ENCODE assay signal across 12 cellular contexts in genomic region chr2:109616184-109616583, GRCh38. TPM values are rescaled to one million over a fixed set of nuclear protein-coding genes. Genes with fewer than 3 reads are reported as not detected.
A peak's percentile ranks its signal among the peaks of the same experiment; 100 is the strongest.
DNase-seq lines count a peak whose midpoint lies in the region; ATAC-seq and TF ChIP-seq lines count a peak whose summit lies in the region.
"Had no signal": no experiment of that assay in that cellular context is flagged by ENCODE, and none has a peak within 500 bp of the region (broad histone marks: within the 10 kb centered on the region; RNA-seq: fewer than 3 reads in every experiment).

No MANE protein-coding gene starts in this region.

- H3K9me3 Mint-ChIP-seq in dendritic cell treated with granulocyte-macrophage colony-stimulating factor and Interleukin-4, amounts not matched to agents 40 ng/mL and 50 ng/mL, for 4 days: no peaks in the 10 kb centered on the region
- H3K9me3 Mint-ChIP-seq: stimulated activated naive CD8-positive, alpha-beta T cell treated with anti-CD3 and anti-CD28 coated beads, Interleukin-15, Interleukin-2, amounts not matched to agents 100 ng/mL and 50 ng/mL, for 24 hours had no signal

- peak overlapping the region; percentile 68 for H3K4me3 Mint-ChIP-seq in dendritic cell treated with granulocyte-macrophage colony-stimulating factor and Interleukin-4, amounts not matched to agents 40 ng/mL and 50 ng/mL, for 4 days

- H3K27me3 Mint-ChIP-seq in dendritic cell treated with granulocyte-macrophage colony-stimulating factor and Interleukin-4, amounts not matched to agents 40 ng/mL and 50 ng/mL, for 4 days: peaks cover 53% of the 10 kb centered on the region

- peaks cover 26% of the 10 kb centered on the region for H3K4me1 Mint-ChIP-seq in dendritic cell treated with granulocyte-macrophage colony-stimulating factor and Interleukin-4, amounts not matched to agents 40 ng/mL and 50 ng/mL, for 4 days (ENCODE audit: low read depth)

- H3K36me3 ChIP-seq in HUES48 (ENCODE audit: control insufficient read depth, insufficient read depth, low read length): no peaks in the 10 kb centered on the region
- H3K36me3 ChIP-seq in left lung: no peaks in the 10 kb centered on the region
- H3K36me3 ChIP-seq in subcutaneous abdominal adipose tissue (ENCODE audit: control insufficient read depth in 5 of 5, insufficient read depth in 5 of 5, low read length in 5 of 5): no peaks in the 10 kb centered on the region
- H3K36me3 ChIP-seq: left ventricle myocardium inferior had no signal

- ATAC-seq in left lung (no peak), GM21528 (IDR thresholded peaks at IDR 0.05; ENCODE audit: low FRiP score, unreplicated experiment) (no peak), HG02678 (IDR thresholded peaks at IDR 0.05; ENCODE audit: unreplicated experiment) (no peak)

- H3K36me3 Mint-ChIP-seq in dendritic cell treated with granulocyte-macrophage colony-stimulating factor and Interleukin-4, amounts not matched to agents 40 ng/mL and 50 ng/mL, for 4 days (ENCODE audit: low read depth): peaks cover 6% of the 10 kb centered on the region

- H3K4me1 ChIP-seq in HUES48 (ENCODE audit: control insufficient read depth, insufficient read depth, low read length) (peaks cover 18% of the 10 kb centered on the region), left lung (peaks cover 8 to 36% of the 10 kb centered on the region in 2 donors), subcutaneous abdominal adipose tissue (ENCODE audit: control insufficient read depth in 5 of 5, insufficient read depth in 5 of 5, low read length in 5 of 5) (peaks cover 0 to 37% (median 35%) of the 10 kb centered on the region in 5 donors)
- H3K4me1 ChIP-seq: SJCRH30 had no signal

- H3K4me3 ChIP-seq in HUES48 (ENCODE audit: low read depth, low read length) (peak overlapping the region; percentile 95), left lung (peak overlapping the region; percentile 57 to 74), subcutaneous abdominal adipose tissue (ENCODE audit: low read depth in 1 of 5, low read length in 5 of 5) (peak overlapping the region in 4 of 5 donors; percentile 13 to 87 (median 64))
- H3K4me3 ChIP-seq: SJCRH30 had no signal

- H3K27me3 ChIP-seq in HUES48 (ENCODE audit: control insufficient read depth, insufficient read depth, low read length) (peaks cover 19% of the 10 kb centered on the region), left lung (peaks cover 0 to 72% of the 10 kb centered on the region in 2 donors), subcutaneous abdominal adipose tissue (ENCODE audit: control insufficient read depth in 5 of 5, insufficient read depth in 4 of 5, low read length in 5 of 5) (no peaks in the 10 kb centered on the region)
- H3K27me3 ChIP-seq: SJCRH30 had no signal

- no peak overlapping the region for H3K9ac ChIP-seq in HUES48 (ENCODE audit: low read depth, low read length)
- H3K9ac ChIP-seq in subcutaneous abdominal adipose tissue (ENCODE audit: low read length in 5 of 5): no peak overlapping the region

- H3K9me3 ChIP-seq in HUES48 (ENCODE audit: control insufficient read depth, insufficient read depth, low read length) (no peaks in the 10 kb centered on the region), left lung (no peaks in the 10 kb centered on the region), subcutaneous abdominal adipose tissue (ENCODE audit: control insufficient read depth in 5 of 5, low read length in 5 of 5) (no peaks in the 10 kb centered on the region)
- H3K9me3 ChIP-seq: left ventricle myocardium inferior, SJCRH30 had no signal

- no peak overlapping the region for H3K27ac Mint-ChIP-seq in dendritic cell treated with granulocyte-macrophage colony-stimulating factor and Interleukin-4, amounts not matched to agents 40 ng/mL and 50 ng/mL, for 4 days
- H3K27ac Mint-ChIP-seq: stimulated activated naive CD8-positive, alpha-beta T cell treated with anti-CD3 and anti-CD28 coated beads, Interleukin-15, Interleukin-2, amounts not matched to agents 100 ng/mL and 50 ng/mL, for 24 hours had no signal

- intact Hi-C loops in dendritic cell treated with granulocyte-macrophage colony-stimulating factor and Interleukin-4, amounts not matched to agents 40 ng/mL and 50 ng/mL, for 4 days (cut with micrococcal nuclease): loop anchor here (2.0 kb wide), 1 partner anchor 23 kb away; no protein-coding TSS in a partner anchor
- intact Hi-C loops in left lung (cut with DNase I): no loop called here

- TF ChIP-seq CTCF in left lung (IDR thresholded peaks at IDR 0.05): no peak

- H3K27ac ChIP-seq in HUES48 (ENCODE audit: low read depth, low read length) (no peak overlapping the region), left lung (no peak overlapping the region), subcutaneous abdominal adipose tissue (ENCODE audit: low read depth, low read length) (no peak overlapping the region)
- H3K27ac ChIP-seq: left ventricle myocardium inferior, SJCRH30 had no signal

- DNase-seq in left lung (no peak), activated gamma-delta T cell (lab: John Stamatoyannopoulos, UW) (no peak), Ammon's horn (ENCODE audit: low spot score) (no peak)
- DNase-seq: left ventricle myocardium inferior; SJCRH30; stimulated activated CD4-positive, alpha-beta T cell treated with anti-CD3 and anti-CD28 coated beads, Interleukin-15, amount 100 ng/mL, for 24 hours had no signal

RNA-seq across cellular contexts. Expression of gene SOWAHC, which starts 2.0 kb away (rescaled TPM):
- 10 to 100 TPM; 11.2 to 12.6 TPM for total RNA-seq in left lung

RNA-seq across cellular contexts. Expression of gene SEPTIN10, which starts 2.4 kb away (rescaled TPM):
- total RNA-seq in left lung: 10 to 100 TPM; 66.6 to 73.8 TPM
